Comparison of ENCODE assay signal across 26 cellular contexts in the genomic region with DNA sequence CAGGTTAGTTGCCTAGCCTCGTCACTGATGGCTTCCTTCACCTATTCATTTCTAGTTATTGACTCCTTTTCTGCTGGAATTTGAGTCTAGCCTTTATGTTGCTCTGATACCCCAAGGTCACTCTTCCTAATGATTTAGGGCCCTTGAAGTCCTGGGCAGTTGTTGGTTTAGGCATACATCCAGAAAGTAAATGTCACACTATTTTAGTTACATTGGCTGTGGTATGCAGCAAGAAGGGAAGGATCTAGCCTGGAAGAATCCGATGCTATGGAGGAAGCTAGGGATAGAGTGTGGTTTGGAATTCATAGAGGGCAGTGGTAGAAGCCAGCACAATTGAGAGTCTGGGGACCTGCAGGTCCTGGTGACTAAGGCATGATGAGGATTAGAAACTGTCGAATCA. TPM values are rescaled to one million over a fixed set of nuclear protein-coding genes. Genes with fewer than 3 reads are reported as not detected.
DNase-seq lines count a peak whose midpoint lies in the region; ATAC-seq, FAIRE-seq and TF ChIP-seq lines count a peak whose summit lies in the region.
"Had no signal": no experiment of that assay in that cellular context is flagged by ENCODE, and none has a peak within 500 bp of the region (broad histone marks: within the 10 kb centered on the region; RNA-seq: fewer than 3 reads in every experiment).

No MANE protein-coding gene starts in this region.

- H3K9me3 Mint-ChIP-seq in activated CD4-positive, alpha-beta T cell treated with anti-CD3 and anti-CD28 coated beads for 36 hours (ENCODE audit: low read depth): no peaks in the 10 kb centered on the region
- H3K9me3 Mint-ChIP-seq in neural progenitor cell: no peaks in the 10 kb centered on the region
- H3K9me3 Mint-ChIP-seq: CD8-positive, alpha-beta T cell had no signal

- H3K4me3 Mint-ChIP-seq in activated CD4-positive, alpha-beta T cell treated with anti-CD3 and anti-CD28 coated beads for 36 hours: no peak overlapping the region
- H3K4me3 Mint-ChIP-seq in neural progenitor cell: no peak overlapping the region
- H3K4me3 Mint-ChIP-seq: B cell; CD8-positive, alpha-beta T cell; HFFc6 had no signal

- DNase-seq in activated CD4-positive, alpha-beta T cell treated with anti-CD3 and anti-CD28 coated beads for 36 hours: no peak
- no peak for DNase-seq in activated CD4-positive, alpha-beta T cell treated with anti-CD3 and anti-CD28 coated beads for 48 hours
- no peak for DNase-seq in heart left ventricle
- DNase-seq in right atrium auricular region (ENCODE audit: low spot score): no peak
- no peak for DNase-seq in left ventricle myocardium inferior
- DNase-seq in urothelium cell line (ENCODE audit: low spot score): no peak
- no peak for DNase-seq in foreskin keratinocyte
- no peak for DNase-seq in neural progenitor cell (ENCODE audit: low spot score)
- DNase-seq: Caco-2; CD4-positive, CD25-positive, alpha-beta regulatory T cell; CD8-positive, alpha-beta T cell; DMS153; DND-41; GM23248; H7; HFFc6 had no signal

- H3K79me2 ChIP-seq in neural progenitor cell (ENCODE audit: low read depth): no peaks in the 10 kb centered on the region

- H3F3A ChIP-seq in neural progenitor cell (ENCODE audit: low read depth): no peaks in the 10 kb centered on the region

- CTCF ChIA-PET in activated CD4-positive, alpha-beta T cell treated with anti-CD3 and anti-CD28 coated beads for 36 hours (lab: Charles Lee): no interaction called here

- peaks cover 21% of the 10 kb centered on the region for H3K27me3 Mint-ChIP-seq in activated CD4-positive, alpha-beta T cell treated with anti-CD3 and anti-CD28 coated beads for 36 hours
- peaks cover 4% of the 10 kb centered on the region for H3K27me3 Mint-ChIP-seq in neural progenitor cell (ENCODE audit: insufficient read depth, low read depth)

- no peak overlapping the region for H3K9ac ChIP-seq in neural progenitor cell
- H3K9ac ChIP-seq: BLaER1, GM23248 had no signal

- 52 to 63% (median 57%) methylated on average over 3 of the region's 3 CpGs for WGBS in heart left ventricle, 4 donors

- H3K4me3 ChIP-seq in heart left ventricle (no peak overlapping the region), right atrium auricular region (no peak overlapping the region), left ventricle myocardium inferior (no peak overlapping the region), neural progenitor cell (no peak overlapping the region)
- H3K4me3 ChIP-seq: BLaER1, GM23248 had no signal

- H3K4me1 Mint-ChIP-seq in activated CD4-positive, alpha-beta T cell treated with anti-CD3 and anti-CD28 coated beads for 36 hours: peaks cover 14% of the 10 kb centered on the region
- H3K4me1 Mint-ChIP-seq in neural progenitor cell: no peaks in the 10 kb centered on the region
- H3K4me1 Mint-ChIP-seq: B cell; CD4-positive, CD25-positive, alpha-beta regulatory T cell had no signal

- intact Hi-C loops in activated CD4-positive, alpha-beta T cell treated with anti-CD3 and anti-CD28 coated beads for 36 hours (cut with DNase I, micrococcal nuclease): no loop called here
- intact Hi-C loops in heart left ventricle (cut with DNase I): loop anchor here in 1 of 10 donors (5.0 kb wide), 1 partner anchor 38 kb away; a partner anchor contains a TSS
- intact Hi-C loops in left ventricle myocardium inferior (cut with micrococcal nuclease): no loop called here

- peak; percentile 79 for FAIRE-seq in urothelium cell line (lab: Jason Lieb, UNC)
- FAIRE-seq: A204.1, G401.6, GM19239, H1 had no signal

- H3K27me3 ChIP-seq in heart left ventricle: no peaks in the 10 kb centered on the region
- H3K27me3 ChIP-seq in right atrium auricular region: no peaks in the 10 kb centered on the region
- no peaks in the 10 kb centered on the region for H3K27me3 ChIP-seq in left ventricle myocardium inferior (ENCODE audit: low read depth)
- no peaks in the 10 kb centered on the region for H3K27me3 ChIP-seq in foreskin keratinocyte
- no peaks in the 10 kb centered on the region for H3K27me3 ChIP-seq in neural progenitor cell
- H3K27me3 ChIP-seq: BLaER1 had no signal

- no peaks in the 10 kb centered on the region for H4K20me1 ChIP-seq in neural progenitor cell (ENCODE audit: low read depth)
- H4K20me1 ChIP-seq: BLaER1 had no signal

- H3K9me3 ChIP-seq in heart left ventricle (no peaks in the 10 kb centered on the region), right atrium auricular region (no peaks in the 10 kb centered on the region), left ventricle myocardium inferior (replicated peaks) (peaks cover 4% of the 10 kb centered on the region), neural progenitor cell (ENCODE audit: low read depth) (no peaks in the 10 kb centered on the region)
- H3K9me3 ChIP-seq: BLaER1, Caco-2 had no signal

- no peak overlapping the region for H2AFZ ChIP-seq in neural progenitor cell (replicated peaks)
- H2AFZ ChIP-seq: GM23248 had no signal

- no peaks in the 10 kb centered on the region for H3K36me3 ChIP-seq in heart left ventricle
- no peaks in the 10 kb centered on the region for H3K36me3 ChIP-seq in right atrium auricular region
- no peaks in the 10 kb centered on the region for H3K36me3 ChIP-seq in left ventricle myocardium inferior
- H3K36me3 ChIP-seq in neural progenitor cell: no peaks in the 10 kb centered on the region
- H3K36me3 ChIP-seq: BLaER1 had no signal

- no peak for TF ChIP-seq POLR2A in heart left ventricle (IDR thresholded peaks at IDR 0.05)

- H3K36me3 Mint-ChIP-seq in activated CD4-positive, alpha-beta T cell treated with anti-CD3 and anti-CD28 coated beads for 36 hours (ENCODE audit: low read depth): no peaks in the 10 kb centered on the region
- H3K36me3 Mint-ChIP-seq in neural progenitor cell: no peaks in the 10 kb centered on the region
- H3K36me3 Mint-ChIP-seq: CD4-positive, CD25-positive, alpha-beta regulatory T cell; CD8-positive, alpha-beta T cell had no signal

- H3K4me1 ChIP-seq in heart left ventricle: peaks cover 0 to 32% (median 8%) of the 10 kb centered on the region in 12 donors
- H3K4me1 ChIP-seq in right atrium auricular region: peaks cover 0 to 14% of the 10 kb centered on the region in 2 donors
- peaks cover 38% of the 10 kb centered on the region for H3K4me1 ChIP-seq in left ventricle myocardium inferior
- H3K4me1 ChIP-seq in foreskin keratinocyte: no peaks in the 10 kb centered on the region
- H3K4me1 ChIP-seq in neural progenitor cell: no peaks in the 10 kb centered on the region
- H3K4me1 ChIP-seq: Caco-2 had no signal

- POLR2A ChIA-PET in activated CD4-positive, alpha-beta T cell treated with anti-CD3 and anti-CD28 coated beads for 36 hours (lab: Charles Lee): no interaction called here

- H3K27ac Mint-ChIP-seq in activated CD4-positive, alpha-beta T cell treated with anti-CD3 and anti-CD28 coated beads for 36 hours: peak overlapping the region; percentile 9
- no peak overlapping the region for H3K27ac Mint-ChIP-seq in neural progenitor cell
- H3K27ac Mint-ChIP-seq: B cell; CD4-positive, CD25-positive, alpha-beta regulatory T cell; CD8-positive, alpha-beta T cell; HFFc6 had no signal

- H3K27ac ChIP-seq in heart left ventricle (peak overlapping the region in 9 of 12 donors; percentile 2 to 59 (median 23)), right atrium auricular region (peak overlapping the region in 1 of 2 donors; percentile 9), left ventricle myocardium inferior (replicated peaks) (peak overlapping the region; percentile 56), foreskin keratinocyte (no peak overlapping the region), neural progenitor cell (no peak overlapping the region)
- H3K27ac ChIP-seq: 22Rv1, BLaER1, C4-2B, GM23248 had no signal

- ATAC-seq in activated CD4-positive, alpha-beta T cell treated with anti-CD3 and anti-CD28 coated beads for 36 hours: no peak
- ATAC-seq in heart left ventricle (peak in 2 of 4 donors; percentile 67 to 80), foreskin keratinocyte (no peak)
- ATAC-seq: CD8-positive, alpha-beta T cell; HCT116 had no signal

- no peak overlapping the region for H3K4me2 ChIP-seq in neural progenitor cell
- H3K4me2 ChIP-seq: BLaER1 had no signal

- TF ChIP-seq CTCF in heart left ventricle (IDR thresholded peaks at IDR 0.05) (no peak), right atrium auricular region (IDR thresholded peaks at IDR 0.05) (no peak), left ventricle myocardium inferior (IDR thresholded peaks at IDR 0.05; ENCODE audit: borderline replicate concordance) (no peak), foreskin keratinocyte (conservative IDR thresholded peaks at IDR 0.05) (no peak), neural progenitor cell (IDR thresholded peaks at IDR 0.05) (no peak)

RNA-seq across cellular contexts. Expression of a gene that starts 38.0 kb away (rescaled TPM):
- total RNA-seq in activated CD4-positive, alpha-beta T cell treated with anti-CD3 and anti-CD28 coated beads for 36 hours: under 1 TPM; 0.39 to 0.57 TPM
- total RNA-seq in heart left ventricle (10 to 100 TPM in 7 of 9 donors, 1 to 10 TPM in 2; 9.5 to 25.4 (median 18.8) TPM), right atrium auricular region (10 to 100 TPM; 12.1 to 13.1 TPM), left ventricle myocardium inferior (23.0 TPM), foreskin keratinocyte (not detected in 2 replicates), neural progenitor cell (ENCODE audit: low replicate concordance) (0.80 and 2.0 TPM in 2 replicates)
- polyA plus RNA-seq in heart left ventricle (1 to 10 TPM; 1.3 to 6.2 TPM), foreskin keratinocyte (not detected in 2 replicates)
- total RNA-seq: B cell; Caco-2; CD8-positive, alpha-beta T cell; GM23248; HFFc6 had no signal
- polyA plus RNA-seq: AG04450, GM23248 had no signal

Comparison
In these comparisons a context has a peak if more than half of its experiments do, and no peak if none do; other contexts are left out.
1. H3K27ac ChIP-seq: peak in heart left ventricle (9 of 12) and left ventricle myocardium inferior (single experiment); none in foreskin keratinocyte (single experiment) and neural progenitor cell (single experiment).